ENCODE assay signal across 16 cellular contexts in the genomic region with DNA sequence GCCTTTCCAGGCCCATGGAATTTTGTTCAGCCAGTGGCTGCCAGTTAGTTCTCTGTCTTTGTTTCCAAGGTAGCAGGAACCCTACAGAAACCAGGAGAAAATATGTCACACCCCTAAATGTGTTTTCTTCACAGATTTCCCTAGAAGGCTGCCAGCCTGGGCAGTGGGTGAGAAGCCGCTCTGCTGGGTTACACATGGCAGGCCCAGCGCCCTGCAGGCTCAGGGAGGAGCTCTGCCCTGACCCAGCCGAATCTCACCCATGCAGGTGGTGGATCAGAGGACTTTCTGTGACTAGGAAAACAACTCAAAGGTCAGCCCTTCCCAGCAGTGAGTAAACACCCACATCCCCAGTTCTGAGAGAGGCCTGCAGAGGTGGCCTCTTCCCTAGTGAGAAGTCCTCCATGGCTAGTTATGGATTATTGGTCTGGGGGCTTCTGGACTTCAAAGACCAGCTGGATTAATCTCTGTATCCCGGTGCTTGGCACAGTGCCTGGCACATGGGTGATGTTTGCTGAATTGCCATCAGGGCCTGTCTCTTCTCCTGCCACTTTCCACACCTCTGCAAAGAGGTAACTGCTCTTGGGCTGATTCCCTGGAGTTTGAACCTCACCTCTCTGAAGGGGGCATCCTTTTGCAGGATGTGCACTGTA. TPM values are rescaled to one million over a fixed set of nuclear protein-coding genes. Genes with fewer than 3 reads are reported as not detected.
DNase-seq lines count a peak whose midpoint lies in the region; ATAC-seq and TF ChIP-seq lines count a peak whose summit lies in the region.
"Had no signal": no experiment of that assay in that cellular context is flagged by ENCODE, and none has a peak within 500 bp of the region (broad histone marks: within the 10 kb centered on the region; RNA-seq: fewer than 3 reads in every experiment).

No MANE protein-coding gene starts in this region.

- H3K9me3 ChIP-seq in stomach: no peaks in the 10 kb centered on the region
- H3K9me3 ChIP-seq in vagina: no peaks in the 10 kb centered on the region
- H3K9me3 ChIP-seq: uterus had no signal

- intact Hi-C loops in activated CD8-positive, alpha-beta T cell treated with anti-CD3 and anti-CD28 coated beads for 36 hours (cut with micrococcal nuclease): no loop called here
- intact Hi-C loops in stomach (cut with DNase I; ENCODE audit: low total_unique reads) (no loop called here), vagina (cut with DNase I) (no loop called here), natural killer cell (cut with micrococcal nuclease) (no loop called here)

- peaks cover 73% of the 10 kb centered on the region for H3K4me1 Mint-ChIP-seq in activated naive CD4-positive, alpha-beta T cell treated with anti-CD3 and anti-CD28 coated beads, Interleukin-2, amount 10 ng/mL, durations not matched to agents 7 days and 5 days
- peaks cover 34% of the 10 kb centered on the region for H3K4me1 Mint-ChIP-seq in activated CD8-positive, alpha-beta T cell treated with anti-CD3 and anti-CD28 coated beads for 36 hours (ENCODE audit: low read depth)
- peaks cover 0 to 10% of the 10 kb centered on the region in 2 donors for H3K4me1 Mint-ChIP-seq in natural killer cell

- H3K36me3 Mint-ChIP-seq in activated naive CD4-positive, alpha-beta T cell treated with anti-CD3 and anti-CD28 coated beads, Interleukin-2, amount 10 ng/mL, durations not matched to agents 7 days and 5 days: peaks cover 22% of the 10 kb centered on the region
- H3K36me3 Mint-ChIP-seq in activated CD8-positive, alpha-beta T cell treated with anti-CD3 and anti-CD28 coated beads for 36 hours (ENCODE audit: low read depth): peaks cover 2% of the 10 kb centered on the region
- H3K36me3 Mint-ChIP-seq in natural killer cell: no peaks in the 10 kb centered on the region
- H3K36me3 Mint-ChIP-seq: stimulated activated memory B cell treated with anti-CD40 and anti-IgM and Interleukin-4, amounts not matched to agents 10 μg/mL and 1 μg/mL and 100 μg/mL, for 72 hours had no signal

- TF ChIP-seq EP300 in stomach (IDR thresholded peaks at IDR 0.05): no peak

- peaks cover 3% of the 10 kb centered on the region for H3K27me3 Mint-ChIP-seq in activated naive CD4-positive, alpha-beta T cell treated with anti-CD3 and anti-CD28 coated beads, Interleukin-2, amount 10 ng/mL, durations not matched to agents 7 days and 5 days
- no peaks in the 10 kb centered on the region for H3K27me3 Mint-ChIP-seq in activated CD8-positive, alpha-beta T cell treated with anti-CD3 and anti-CD28 coated beads for 36 hours
- peaks cover 9 to 10% of the 10 kb centered on the region in 2 donors for H3K27me3 Mint-ChIP-seq in natural killer cell (ENCODE audit: low read depth in 2 of 2)

- H3K27me3 ChIP-seq in stomach: no peaks in the 10 kb centered on the region
- H3K27me3 ChIP-seq in vagina: no peaks in the 10 kb centered on the region
- H3K27me3 ChIP-seq: uterus had no signal

- CTCF ChIA-PET in activated naive CD4-positive, alpha-beta T cell treated with anti-CD3 and anti-CD28 coated beads, Interleukin-2, amount 10 ng/mL, durations not matched to agents 7 days and 5 days (lab: Charles Lee): interaction anchor here (5.7 kb wide), 1 partner anchor 8 kb away, joined by 26 read pairs; no protein-coding TSS in a partner anchor
- CTCF ChIA-PET in activated CD8-positive, alpha-beta T cell treated with anti-CD3 and anti-CD28 coated beads for 36 hours (lab: Charles Lee): interaction anchor here (0.6 to 8.2 kb wide), 4 partner anchors 9 to 34 kb away, joined by 3 to 47 read pairs (median 3); no protein-coding TSS in a partner anchor

- no peak for TF ChIP-seq CTCF in activated CD8-positive, alpha-beta T cell treated with anti-CD3 and anti-CD28 coated beads for 36 hours (IDR thresholded peaks at IDR 0.05)
- TF ChIP-seq CTCF in stomach (IDR thresholded peaks at IDR 0.05) (no peak), vagina (IDR thresholded peaks at IDR 0.05) (no peak), natural killer cell (IDR thresholded peaks at IDR 0.05) (no peak)

- H3K4me1 ChIP-seq in stomach: peaks cover 0 to 11% (median 0%) of the 10 kb centered on the region in 4 donors
- H3K4me1 ChIP-seq in vagina: no peaks in the 10 kb centered on the region
- H3K4me1 ChIP-seq: parathyroid adenoma, uterus had no signal

- H3K4me3 Mint-ChIP-seq in activated naive CD4-positive, alpha-beta T cell treated with anti-CD3 and anti-CD28 coated beads, Interleukin-2, amount 10 ng/mL, durations not matched to agents 7 days and 5 days: no peak overlapping the region
- H3K4me3 Mint-ChIP-seq in activated CD8-positive, alpha-beta T cell treated with anti-CD3 and anti-CD28 coated beads for 36 hours: peak overlapping the region; percentile 62
- H3K4me3 Mint-ChIP-seq in natural killer cell: no peak overlapping the region
- H3K4me3 Mint-ChIP-seq: activated T-cell treated with anti-CD3 and anti-CD28 coated beads, Interleukin-2, amount 50 U/mL, for 4 hours; CD8-positive, alpha-beta memory T cell; stimulated activated memory B cell treated with anti-CD40 and anti-IgM and Interleukin-4, amounts not matched to agents 10 μg/mL and 1 μg/mL and 100 μg/mL, for 72 hours had no signal

- POLR2A ChIA-PET in activated CD8-positive, alpha-beta T cell treated with anti-CD3 and anti-CD28 coated beads for 36 hours (lab: Charles Lee): interaction anchor here (0.6 to 1.0 kb wide), 2 partner anchors 8 to 33 kb away, joined by 3 to 4 read pairs; no protein-coding TSS in a partner anchor

- H3K9me3 Mint-ChIP-seq in activated naive CD4-positive, alpha-beta T cell treated with anti-CD3 and anti-CD28 coated beads, Interleukin-2, amount 10 ng/mL, durations not matched to agents 7 days and 5 days: peaks cover under 1% of the 10 kb centered on the region
- H3K9me3 Mint-ChIP-seq in activated CD8-positive, alpha-beta T cell treated with anti-CD3 and anti-CD28 coated beads for 36 hours: no peaks in the 10 kb centered on the region
- H3K9me3 Mint-ChIP-seq in natural killer cell: no peaks in the 10 kb centered on the region
- H3K9me3 Mint-ChIP-seq: activated T-cell treated with anti-CD3 and anti-CD28 coated beads, Interleukin-2, amount 50 U/mL, for 4 hours; CD8-positive, alpha-beta memory T cell; stimulated activated memory B cell treated with anti-CD40 and anti-IgM and Interleukin-4, amounts not matched to agents 10 μg/mL and 1 μg/mL and 100 μg/mL, for 72 hours had no signal

- no peaks in the 10 kb centered on the region for H3K36me3 ChIP-seq in stomach
- no peaks in the 10 kb centered on the region for H3K36me3 ChIP-seq in vagina
- H3K36me3 ChIP-seq: uterus had no signal

- TF ChIP-seq POLR2A in stomach (IDR thresholded peaks at IDR 0.05) (no peak), vagina (IDR thresholded peaks at IDR 0.05) (no peak)

- WGBS in stomach, 5 donors: 34 to 56% (median 43%) methylated on average over 4 of the region's 4 CpGs

- ATAC-seq in activated CD8-positive, alpha-beta T cell treated with anti-CD3 and anti-CD28 coated beads for 36 hours: peak; percentile 12
- peak; percentile 95 for ATAC-seq in left lobe of liver
- ATAC-seq in natural killer cell: no peak
- ATAC-seq: activated T-cell treated with anti-CD3 and anti-CD28 coated beads, Interleukin-2, amount 50 U/mL, for 4 hours; stimulated activated memory B cell treated with anti-CD40 and anti-IgM and Interleukin-4, amounts not matched to agents 10 μg/mL and 1 μg/mL and 100 μg/mL, for 72 hours had no signal

- peak overlapping the region; percentile 83 for H3K27ac Mint-ChIP-seq in activated naive CD4-positive, alpha-beta T cell treated with anti-CD3 and anti-CD28 coated beads, Interleukin-2, amount 10 ng/mL, durations not matched to agents 7 days and 5 days
- H3K27ac Mint-ChIP-seq in activated CD8-positive, alpha-beta T cell treated with anti-CD3 and anti-CD28 coated beads for 36 hours: peak overlapping the region; percentile 87
- H3K27ac Mint-ChIP-seq in natural killer cell: no peak overlapping the region
- H3K27ac Mint-ChIP-seq: CD8-positive, alpha-beta memory T cell; stimulated activated memory B cell treated with anti-CD40 and anti-IgM and Interleukin-4, amounts not matched to agents 10 μg/mL and 1 μg/mL and 100 μg/mL, for 72 hours had no signal

- H3K4me3 ChIP-seq in stomach (no peak overlapping the region), vagina (no peak overlapping the region)
- H3K4me3 ChIP-seq: smooth muscle cell, uterus had no signal

- peak overlapping the region in 3 of 5 donors; percentile 26 to 70 (median 32) for H3K27ac ChIP-seq in stomach
- H3K27ac ChIP-seq in vagina: no peak overlapping the region
- H3K27ac ChIP-seq: parathyroid adenoma, uterus had no signal

- DNase-seq in activated naive CD4-positive, alpha-beta T cell treated with anti-CD3 and anti-CD28 coated beads, Interleukin-2, amount 10 ng/mL, durations not matched to agents 7 days and 5 days: no peak
- no peak for DNase-seq in activated naive CD4-positive, alpha-beta T cell treated with anti-CD3 and anti-CD28 coated beads, Interleukin-2, amount 50 U/mL, for 16 hours
- DNase-seq in activated CD8-positive, alpha-beta T cell treated with anti-CD3 and anti-CD28 coated beads for 36 hours: peak; percentile 27
- DNase-seq in left lobe of liver (ENCODE audit: low spot score) (peak; percentile 89), stomach (peak; percentile 61), vagina (ENCODE audit: extremely low spot score in 2 of 2) (no peak), NCI-H1930 (lab: John Stamatoyannopoulos, UW) (no peak), natural killer cell (no peak)
- DNase-seq: activated T-cell treated with anti-CD3 and anti-CD28 coated beads, Interleukin-2, amount 50 U/mL, for 4 hours; CD8-positive, alpha-beta memory T cell; NCI-H1694 treated with DMSO at 0.1 percent for 48 hours; NCI-H82; uterus had no signal

RNA-seq across cellular contexts. Expression of a gene that starts 34.7 kb away (rescaled TPM):
- total RNA-seq in activated CD8-positive, alpha-beta T cell treated with anti-CD3 and anti-CD28 coated beads for 36 hours: 100 to 1,000 TPM; 118 to 126 TPM
- total RNA-seq in left lobe of liver: 279 TPM
- total RNA-seq in stomach: 100 to 1,000 TPM in 1 of 5 donors, 10 to 100 TPM in 3, 1 to 10 TPM in 1; 3.5 to 128 (median 20.5) TPM
- 10 to 100 TPM; 10.6 to 37.5 (median 20.6) TPM for polyA plus RNA-seq in stomach
- 30.2 TPM for total RNA-seq in vagina
- 10 to 100 TPM; 14.0 to 24.5 (median 17.4) TPM for total RNA-seq in natural killer cell

Comparison
In these comparisons a context has a peak if more than half of its experiments do, and no peak if none do; other contexts are left out.
1. DNase-seq: peak in activated CD8-positive, alpha-beta T cell treated with anti-CD3 and anti-CD28 coated beads for 36 hours (single experiment), left lobe of liver (single experiment) and stomach (single experiment); none in activated naive CD4-positive, alpha-beta T cell treated with anti-CD3 and anti-CD28 coated beads, Interleukin-2, amount 10 ng/mL, durations not matched to agents 7 days and 5 days (single experiment), activated naive CD4-positive, alpha-beta T cell treated with anti-CD3 and anti-CD28 coated beads, Interleukin-2, amount 50 U/mL, for 16 hours (single experiment), vagina (0 of 2), NCI-H1930 (0 of 2) and natural killer cell (single experiment).
2. H3K27ac Mint-ChIP-seq: peak in activated naive CD4-positive, alpha-beta T cell treated with anti-CD3 and anti-CD28 coated beads, Interleukin-2, amount 10 ng/mL, durations not matched to agents 7 days and 5 days (single experiment) and activated CD8-positive, alpha-beta T cell treated with anti-CD3 and anti-CD28 coated beads for 36 hours (single experiment); none in natural killer cell (0 of 2).
3. ATAC-seq: peak in activated CD8-positive, alpha-beta T cell treated with anti-CD3 and anti-CD28 coated beads for 36 hours (single experiment) and left lobe of liver (single experiment); none in natural killer cell (0 of 3).